ENCODE assay signal across 1 cellular context in the genomic region with DNA sequence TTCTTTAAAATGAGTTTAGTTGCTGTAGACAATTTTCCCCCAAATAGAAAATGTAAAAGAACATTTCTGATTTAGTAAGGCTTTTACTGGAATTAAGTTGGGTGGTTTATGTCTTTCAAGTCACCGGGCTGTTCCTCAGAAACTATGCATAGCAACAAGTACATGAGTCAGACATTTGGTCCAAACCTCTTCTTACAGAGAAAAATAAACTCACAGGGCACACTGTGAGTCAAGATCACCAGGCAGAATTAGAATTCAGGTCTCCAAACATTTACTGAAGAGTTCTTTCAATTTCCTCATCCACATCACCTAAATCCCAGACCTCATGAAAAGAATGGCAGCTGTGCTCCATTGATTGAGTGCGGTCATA.
TF ChIP-seq lines count a peak whose summit lies in the region.

No MANE protein-coding gene starts in this region.

TF ChIP-seq in IMR-90, 13 proteins besides CTCF, POLR2A, EP300 and RAD21 (continued from another document):
- no peak for TF ChIP-seq MAZ (IDR thresholded peaks at IDR 0.05; ENCODE audit: borderline replicate concordance, low read depth, low read length)
